Comparison of ENCODE assay signal across 8 cellular contexts in genomic region chr15:98865397-98866339, GRCh38.
DNase-seq lines count a peak whose midpoint lies in the region; ATAC-seq and TF ChIP-seq lines count a peak whose summit lies in the region.

No MANE protein-coding gene starts in this region.

- no peaks in the 10 kb centered on the region for H3K27me3 ChIP-seq in left lung

- intact Hi-C loops in left lung (cut with DNase I): no loop called here

- H3K4me1 ChIP-seq in left lung: peaks cover 0 to 36% of the 10 kb centered on the region in 2 donors

- TF ChIP-seq CTCF in GM10266 (IDR thresholded peaks at IDR 0.05; ENCODE audit: control insufficient read depth, insufficient read depth, low read depth, missing control alignments) (no peak), left lung (IDR thresholded peaks at IDR 0.05) (no peak)

- peak overlapping the region; percentile 84 to 85 for H3K27ac ChIP-seq in left lung

- no peaks in the 10 kb centered on the region for H3K9me3 ChIP-seq in left lung

- no peaks in the 10 kb centered on the region for H3K36me3 ChIP-seq in left lung

- H3K4me3 ChIP-seq in left lung: peak overlapping the region; percentile 42 to 43

- peak; percentile 91 for ATAC-seq in HG02678 (IDR thresholded peaks at IDR 0.05; ENCODE audit: unreplicated experiment)
- ATAC-seq in left lung: peak; percentile 91

- DNase-seq in GM10266 (ENCODE audit: extremely low spot score) (peak; percentile 61), NCI-H2029 (lab: John Stamatoyannopoulos, UW) (peak; percentile 67), cerebellar cortex (ENCODE audit: low spot score) (peak; percentile 63), left lung (peak; percentile 84 to 94), NCI-H1092 treated with DMSO at 0.1 percent for 48 hours (lab: John Stamatoyannopoulos, UW) (no peak)
- DNase-seq in activated CD4-positive, CD25-positive, alpha-beta regulatory T cell treated with anti-CD3 and anti-CD28 coated beads, Interleukin-2, amount 50 U/mL, for 72 hours: peak; percentile 75
- peak; percentile 58 to 60 for DNase-seq in stimulated activated CD4-positive, alpha-beta T cell treated with anti-CD3 and anti-CD28 coated beads, Interleukin-4, amount 100 ng/mL, for 48 hours (ENCODE audit: low read depth in 2 of 2)
